Comparison of ENCODE assay signal across 1 cellular context in genomic region chr7:42935861-42936260, GRCh38.
TF ChIP-seq lines count a peak whose summit lies in the region.

No MANE protein-coding gene starts in this region.

TF ChIP-seq in K562, 482 proteins besides CTCF, POLR2A, EP300 and RAD21:
- TF ChIP-seq PYGO2 (tag; IDR thresholded peaks at IDR 0.05) = no peak
